In the genomic region with DNA sequence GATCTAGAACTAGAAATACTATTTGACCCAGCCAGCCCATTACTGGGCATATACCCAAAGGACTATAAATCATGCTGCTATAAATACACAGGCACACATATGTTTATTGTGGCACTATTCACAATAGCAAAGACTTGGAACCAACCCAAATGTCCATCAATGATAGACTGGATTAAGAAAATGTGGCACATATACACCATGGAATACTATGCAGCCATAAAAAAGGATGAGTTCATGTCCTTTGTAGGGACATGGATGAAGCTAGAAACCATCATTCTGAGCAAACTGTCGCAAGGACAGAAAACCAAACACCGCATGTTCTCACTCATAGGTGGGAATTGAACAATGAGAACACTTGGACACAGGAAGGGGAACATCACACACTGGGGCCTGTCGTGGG, we compare ENCODE assay signal across 14 cellular contexts. TPM values are rescaled to one million over a fixed set of nuclear protein-coding genes. Genes with fewer than 3 reads are reported as not detected.
"Had no signal": no experiment of that assay in that cellular context is flagged by ENCODE, and none has a peak within 500 bp of the region (broad histone marks: within the 10 kb centered on the region; RNA-seq: fewer than 3 reads in every experiment).

No MANE protein-coding gene starts in this region.

RNA-seq across cellular contexts. Expression of gene OR2V1, which starts 35.8 kb away (rescaled TPM):
- total RNA-seq: activated B cell treated with CpG ODN at 0.5 μM for 24 hours; activated CD4-positive, alpha-beta memory T cell treated with anti-CD3 and anti-CD28 coated beads for 36 hours; activated CD4-positive, alpha-beta memory T cell treated with anti-CD3 and anti-CD28 coated beads, Interleukin-2, amount 10 ng/mL, durations not matched to agents 7 days and 5 days; activated CD4-positive, alpha-beta T cell treated with anti-CD3 and anti-CD28 coated beads for 36 hours; activated CD4-positive, alpha-beta T cell treated with anti-CD3 and anti-CD28 coated beads, Interleukin-2, amount 10 ng/mL, durations not matched to agents 24 days and 14 days; activated CD4-positive, alpha-beta T cell treated with anti-CD3 and anti-CD28 coated beads, Interleukin-2, amount 10 ng/mL, durations not matched to agents 7 days and 5 days; activated CD8-positive, alpha-beta memory T cell treated with anti-CD3 and anti-CD28 coated beads for 36 hours; activated CD8-positive, alpha-beta memory T cell treated with anti-CD3 and anti-CD28 coated beads, Interleukin-2, amount 10 ng/mL, durations not matched to agents 7 days and 5 days; activated CD8-positive, alpha-beta T cell treated with anti-CD3 and anti-CD28 coated beads for 36 hours; activated CD8-positive, alpha-beta T cell treated with anti-CD3 and anti-CD28 coated beads, Interleukin-2, amount 10 ng/mL, durations not matched to agents 7 days and 5 days; T-helper 1 cell treated with Interleukin-12 subunit alpha and Interleukin-12 subunit beta and Interleukin-4 antibody, amounts not matched to agents 30 ng/mL and 1 ng/mL, for 36 hours; T-helper 17 cell; T-helper 2 cell treated with Interferon-gamma antibody and Interleukin-4, amounts not matched to agents 100 ng/mL and 5 ng/mL, for 36 hours; WTC11 had no signal

RNA-seq across cellular contexts. Expression of gene OR2V2, which starts 52.2 kb away (rescaled TPM):
- total RNA-seq: activated B cell treated with CpG ODN at 0.5 μM for 24 hours; activated CD4-positive, alpha-beta memory T cell treated with anti-CD3 and anti-CD28 coated beads for 36 hours; activated CD4-positive, alpha-beta memory T cell treated with anti-CD3 and anti-CD28 coated beads, Interleukin-2, amount 10 ng/mL, durations not matched to agents 7 days and 5 days; activated CD4-positive, alpha-beta T cell treated with anti-CD3 and anti-CD28 coated beads for 36 hours; activated CD4-positive, alpha-beta T cell treated with anti-CD3 and anti-CD28 coated beads, Interleukin-2, amount 10 ng/mL, durations not matched to agents 24 days and 14 days; activated CD4-positive, alpha-beta T cell treated with anti-CD3 and anti-CD28 coated beads, Interleukin-2, amount 10 ng/mL, durations not matched to agents 7 days and 5 days; activated CD8-positive, alpha-beta memory T cell treated with anti-CD3 and anti-CD28 coated beads for 36 hours; activated CD8-positive, alpha-beta memory T cell treated with anti-CD3 and anti-CD28 coated beads, Interleukin-2, amount 10 ng/mL, durations not matched to agents 7 days and 5 days; activated CD8-positive, alpha-beta T cell treated with anti-CD3 and anti-CD28 coated beads for 36 hours; activated CD8-positive, alpha-beta T cell treated with anti-CD3 and anti-CD28 coated beads, Interleukin-2, amount 10 ng/mL, durations not matched to agents 7 days and 5 days; T-helper 1 cell treated with Interleukin-12 subunit alpha and Interleukin-12 subunit beta and Interleukin-4 antibody, amounts not matched to agents 30 ng/mL and 1 ng/mL, for 36 hours; T-helper 17 cell; T-helper 2 cell treated with Interferon-gamma antibody and Interleukin-4, amounts not matched to agents 100 ng/mL and 5 ng/mL, for 36 hours; WTC11 had no signal

RNA-seq across cellular contexts. Expression of gene BTNL9, which starts 55.1 kb away (rescaled TPM):
- total RNA-seq: activated CD4-positive, alpha-beta memory T cell treated with anti-CD3 and anti-CD28 coated beads for 36 hours; activated CD4-positive, alpha-beta memory T cell treated with anti-CD3 and anti-CD28 coated beads, Interleukin-2, amount 10 ng/mL, durations not matched to agents 7 days and 5 days; activated CD4-positive, alpha-beta T cell treated with anti-CD3 and anti-CD28 coated beads, Interleukin-2, amount 10 ng/mL, durations not matched to agents 7 days and 5 days; activated CD8-positive, alpha-beta memory T cell treated with anti-CD3 and anti-CD28 coated beads for 36 hours; activated CD8-positive, alpha-beta memory T cell treated with anti-CD3 and anti-CD28 coated beads, Interleukin-2, amount 10 ng/mL, durations not matched to agents 7 days and 5 days; activated CD8-positive, alpha-beta T cell treated with anti-CD3 and anti-CD28 coated beads for 36 hours; activated CD8-positive, alpha-beta T cell treated with anti-CD3 and anti-CD28 coated beads, Interleukin-2, amount 10 ng/mL, durations not matched to agents 7 days and 5 days; T-helper 1 cell treated with Interleukin-12 subunit alpha and Interleukin-12 subunit beta and Interleukin-4 antibody, amounts not matched to agents 30 ng/mL and 1 ng/mL, for 36 hours; T-helper 2 cell treated with Interferon-gamma antibody and Interleukin-4, amounts not matched to agents 100 ng/mL and 5 ng/mL, for 36 hours had no signal
